In genomic region chr10:91519899-91520514, GRCh38 we compare ENCODE assay signal across 26 cellular contexts.
DNase-seq lines count a peak whose midpoint lies in the region; ATAC-seq and TF ChIP-seq lines count a peak whose summit lies in the region.
"Had no signal": no experiment of that assay in that cellular context is flagged by ENCODE, and none has a peak within 500 bp of the region (broad histone marks: within the 10 kb centered on the region; RNA-seq: fewer than 3 reads in every experiment).

No MANE protein-coding gene starts in this region.

- H3K9me3 Mint-ChIP-seq in activated T-cell treated with anti-CD3 and anti-CD28 coated beads, Interleukin-2, amount 50 U/mL, for 72 hours, result peaks cover 2% of the 10 kb centered on the region in 2 donors
- H3K9me3 Mint-ChIP-seq in neural crest cell (peaks cover 18% of the 10 kb centered on the region), mesothelial cell of epicardium (peaks cover 27% of the 10 kb centered on the region)
- no peaks in the 10 kb centered on the region for H3K9me3 Mint-ChIP-seq in activated CD8-positive, alpha-beta T cell treated with anti-CD3 and anti-CD28 coated beads for 36 hours
- H3K9me3 Mint-ChIP-seq: activated naive CD8-positive, alpha-beta T cell treated with anti-CD3 and anti-CD28 coated beads, Interleukin-2, amount 10 ng/mL, durations not matched to agents 7 days and 5 days had no signal

- TF ChIP-seq CTCF in esophagus squamous epithelium (IDR thresholded peaks at IDR 0.05) (no peak), neural crest cell (conservative IDR thresholded peaks at IDR 0.05) (no peak), mesothelial cell of epicardium (IDR thresholded peaks at IDR 0.05; ENCODE audit: unreplicated experiment) (no peak)
- TF ChIP-seq CTCF in activated CD8-positive, alpha-beta T cell treated with anti-CD3 and anti-CD28 coated beads for 36 hours (IDR thresholded peaks at IDR 0.05), result no peak

- H3K9me3 ChIP-seq in esophagus squamous epithelium, result no peaks in the 10 kb centered on the region
- H3K9me3 ChIP-seq: thoracic aorta had no signal

- H3K27me3 ChIP-seq in esophagus squamous epithelium, result no peaks in the 10 kb centered on the region

- no peak overlapping the region for H3K4me3 Mint-ChIP-seq in activated T-cell treated with anti-CD3 and anti-CD28 coated beads, Interleukin-2, amount 50 U/mL, for 72 hours
- no peak overlapping the region for H3K4me3 Mint-ChIP-seq in neural crest cell
- H3K4me3 Mint-ChIP-seq in mesothelial cell of epicardium, result no peak overlapping the region
- H3K4me3 Mint-ChIP-seq in activated CD8-positive, alpha-beta T cell treated with anti-CD3 and anti-CD28 coated beads for 36 hours, result no peak overlapping the region
- H3K4me3 Mint-ChIP-seq: activated CD8-positive, alpha-beta T cell treated with anti-CD3 and anti-CD28 coated beads, Interleukin-2, amount 10 ng/mL, durations not matched to agents 7 days and 5 days; activated naive CD8-positive, alpha-beta T cell treated with anti-CD3 and anti-CD28 coated beads, Interleukin-2, amount 10 ng/mL, durations not matched to agents 7 days and 5 days; CD4-positive, CD25-positive, alpha-beta regulatory T cell; IgD-negative memory B cell had no signal

- POLR2A ChIA-PET in activated CD8-positive, alpha-beta T cell treated with anti-CD3 and anti-CD28 coated beads for 36 hours (lab: Charles Lee), result no interaction called here

- H3K36me3 Mint-ChIP-seq in activated T-cell treated with anti-CD3 and anti-CD28 coated beads, Interleukin-2, amount 50 U/mL, for 72 hours (ENCODE audit: insufficient read depth in 2 of 2), result peaks cover 0 to 2% of the 10 kb centered on the region in 2 donors
- H3K36me3 Mint-ChIP-seq in neural crest cell (ENCODE audit: low read depth) (peaks cover 24% of the 10 kb centered on the region), mesothelial cell of epicardium (peaks cover 22% of the 10 kb centered on the region)
- H3K36me3 Mint-ChIP-seq in activated CD8-positive, alpha-beta T cell treated with anti-CD3 and anti-CD28 coated beads for 36 hours (ENCODE audit: low read depth), result no peaks in the 10 kb centered on the region
- H3K36me3 Mint-ChIP-seq: activated naive CD8-positive, alpha-beta T cell treated with anti-CD3 and anti-CD28 coated beads, Interleukin-2, amount 10 ng/mL, durations not matched to agents 7 days and 5 days; CD4-positive, CD25-positive, alpha-beta regulatory T cell had no signal

- H3K27ac Mint-ChIP-seq in activated T-cell treated with anti-CD3 and anti-CD28 coated beads, Interleukin-2, amount 50 U/mL, for 72 hours, result peak overlapping the region; percentile 3
- H3K27ac Mint-ChIP-seq in neural crest cell (ENCODE audit: unreplicated experiment), result peak overlapping the region; percentile 17
- no peak overlapping the region for H3K27ac Mint-ChIP-seq in mesothelial cell of epicardium
- no peak overlapping the region for H3K27ac Mint-ChIP-seq in activated CD8-positive, alpha-beta T cell treated with anti-CD3 and anti-CD28 coated beads for 36 hours
- H3K27ac Mint-ChIP-seq: activated CD8-positive, alpha-beta T cell treated with anti-CD3 and anti-CD28 coated beads, Interleukin-2, amount 10 ng/mL, durations not matched to agents 7 days and 5 days; activated naive CD8-positive, alpha-beta T cell treated with anti-CD3 and anti-CD28 coated beads, Interleukin-2, amount 10 ng/mL, durations not matched to agents 7 days and 5 days; CD4-positive, CD25-positive, alpha-beta regulatory T cell; IgD-negative memory B cell had no signal

- peaks cover 6% of the 10 kb centered on the region for H3K27me3 Mint-ChIP-seq in activated T-cell treated with anti-CD3 and anti-CD28 coated beads, Interleukin-2, amount 50 U/mL, for 72 hours (ENCODE audit: low read depth)
- H3K27me3 Mint-ChIP-seq in neural crest cell (ENCODE audit: low read depth) (no peaks in the 10 kb centered on the region), mesothelial cell of epicardium (ENCODE audit: low read depth) (no peaks in the 10 kb centered on the region)
- peaks cover 6% of the 10 kb centered on the region for H3K27me3 Mint-ChIP-seq in activated CD8-positive, alpha-beta T cell treated with anti-CD3 and anti-CD28 coated beads for 36 hours
- H3K27me3 Mint-ChIP-seq: CD4-positive, CD25-positive, alpha-beta regulatory T cell had no signal

- no peak overlapping the region for H3K4me3 ChIP-seq in esophagus squamous epithelium
- H3K4me3 ChIP-seq: SK-N-MC, thoracic aorta had no signal

- intact Hi-C loops in esophagus squamous epithelium (cut with DNase I), result no loop called here
- intact Hi-C loops in activated CD8-positive, alpha-beta T cell treated with anti-CD3 and anti-CD28 coated beads for 36 hours (cut with micrococcal nuclease), result no loop called here

- CTCF ChIA-PET in activated CD8-positive, alpha-beta T cell treated with anti-CD3 and anti-CD28 coated beads for 36 hours (lab: Charles Lee), result no interaction called here

- peaks cover 12 to 56% (median 19%) of the 10 kb centered on the region in 3 donors for H3K4me1 ChIP-seq in esophagus squamous epithelium

- no peak for ATAC-seq in activated T-cell treated with anti-CD3 and anti-CD28 coated beads, Interleukin-2, amount 50 U/mL, for 72 hours (replicated peaks in 1 of 2)
- no peak for ATAC-seq in GM18861 (IDR thresholded peaks at IDR 0.05; ENCODE audit: unreplicated experiment)
- no peak for ATAC-seq in activated CD8-positive, alpha-beta T cell treated with anti-CD3 and anti-CD28 coated beads for 36 hours
- ATAC-seq: activated CD8-positive, alpha-beta T cell treated with anti-CD3 and anti-CD28 coated beads, Interleukin-2, amount 10 ng/mL, durations not matched to agents 7 days and 5 days had no signal

- WGBS in esophagus squamous epithelium, 2 donors, result 38 to 60% methylated on average over 7 of the region's 7 CpGs

- peak overlapping the region; percentile 49 to 86 (median 71) for H3K27ac ChIP-seq in esophagus squamous epithelium
- H3K27ac ChIP-seq: SK-N-MC, thoracic aorta had no signal

- H3K4me1 Mint-ChIP-seq in activated T-cell treated with anti-CD3 and anti-CD28 coated beads, Interleukin-2, amount 50 U/mL, for 72 hours (ENCODE audit: low read depth), result no peaks in the 10 kb centered on the region
- no peaks in the 10 kb centered on the region for H3K4me1 Mint-ChIP-seq in neural crest cell
- peaks cover 2% of the 10 kb centered on the region for H3K4me1 Mint-ChIP-seq in mesothelial cell of epicardium
- H3K4me1 Mint-ChIP-seq in activated CD8-positive, alpha-beta T cell treated with anti-CD3 and anti-CD28 coated beads for 36 hours (ENCODE audit: low read depth), result no peaks in the 10 kb centered on the region
- H3K4me1 Mint-ChIP-seq: activated naive CD8-positive, alpha-beta T cell treated with anti-CD3 and anti-CD28 coated beads, Interleukin-2, amount 10 ng/mL, durations not matched to agents 7 days and 5 days; IgD-negative memory B cell had no signal

- DNase-seq in activated T-cell treated with anti-CD3 and anti-CD28 coated beads, Interleukin-2, amount 50 U/mL, for 72 hours, result no peak
- no peak for DNase-seq in activated T-cell treated with anti-CD3 and anti-CD28 coated beads for 4 hours
- DNase-seq in esophagus squamous epithelium (lab: John Stamatoyannopoulos, UW), result no peak
- no peak for DNase-seq in neural crest cell (ENCODE audit: low read depth, low spot score)
- no peak for DNase-seq in mesothelial cell of epicardium (ENCODE audit: low spot score in 2 of 2, unreplicated experiment in 2 of 2)
- no peak for DNase-seq in activated CD8-positive, alpha-beta T cell treated with anti-CD3 and anti-CD28 coated beads for 36 hours
- no peak for DNase-seq in NCI-H2029 (lab: John Stamatoyannopoulos, UW)
- DNase-seq: activated CD4-positive, CD25-positive, alpha-beta regulatory T cell treated with anti-CD3 and anti-CD28 coated beads, Interleukin-2, amount 50 U/mL, for 72 hours; activated CD8-positive, alpha-beta T cell treated with anti-CD3 and anti-CD28 coated beads, Interleukin-2, amount 10 ng/mL, durations not matched to agents 7 days and 5 days; activated effector memory CD4-positive, alpha-beta T cell treated with Interleukin-2 at 50 U/mL for 16 hours; activated naive CD8-positive, alpha-beta T cell treated with anti-CD3 and anti-CD28 coated beads, Interleukin-2, amount 10 ng/mL, durations not matched to agents 7 days and 5 days; CD4-positive, CD25-positive, alpha-beta regulatory T cell; central memory CD4-positive, alpha-beta T cell; dermis blood vessel endothelial cell; glutamatergic neuron; kidney glomerular epithelial cell; NCI-H1092; NCI-H187; NCI-H345; NCI-H774; nucleus accumbens; stimulated activated naive CD4-positive, alpha-beta T cell treated with Interleukin-2 at 50 U/mL for 16 hours had no signal

- H3K36me3 ChIP-seq in esophagus squamous epithelium, result no peaks in the 10 kb centered on the region
- H3K36me3 ChIP-seq: thoracic aorta had no signal

- no peak for TF ChIP-seq POLR2A in esophagus squamous epithelium (IDR thresholded peaks at IDR 0.05)

Comparison
In these comparisons a context has a peak if more than half of its experiments do, and no peak if none do; other contexts are left out.
1. H3K27ac Mint-ChIP-seq: peak in activated T-cell treated with anti-CD3 and anti-CD28 coated beads, Interleukin-2, amount 50 U/mL, for 72 hours (single experiment) and neural crest cell (single experiment); none in mesothelial cell of epicardium (single experiment) and activated CD8-positive, alpha-beta T cell treated with anti-CD3 and anti-CD28 coated beads for 36 hours (single experiment).